8 cellular contexts compared by ENCODE assay signal in the genomic region with DNA sequence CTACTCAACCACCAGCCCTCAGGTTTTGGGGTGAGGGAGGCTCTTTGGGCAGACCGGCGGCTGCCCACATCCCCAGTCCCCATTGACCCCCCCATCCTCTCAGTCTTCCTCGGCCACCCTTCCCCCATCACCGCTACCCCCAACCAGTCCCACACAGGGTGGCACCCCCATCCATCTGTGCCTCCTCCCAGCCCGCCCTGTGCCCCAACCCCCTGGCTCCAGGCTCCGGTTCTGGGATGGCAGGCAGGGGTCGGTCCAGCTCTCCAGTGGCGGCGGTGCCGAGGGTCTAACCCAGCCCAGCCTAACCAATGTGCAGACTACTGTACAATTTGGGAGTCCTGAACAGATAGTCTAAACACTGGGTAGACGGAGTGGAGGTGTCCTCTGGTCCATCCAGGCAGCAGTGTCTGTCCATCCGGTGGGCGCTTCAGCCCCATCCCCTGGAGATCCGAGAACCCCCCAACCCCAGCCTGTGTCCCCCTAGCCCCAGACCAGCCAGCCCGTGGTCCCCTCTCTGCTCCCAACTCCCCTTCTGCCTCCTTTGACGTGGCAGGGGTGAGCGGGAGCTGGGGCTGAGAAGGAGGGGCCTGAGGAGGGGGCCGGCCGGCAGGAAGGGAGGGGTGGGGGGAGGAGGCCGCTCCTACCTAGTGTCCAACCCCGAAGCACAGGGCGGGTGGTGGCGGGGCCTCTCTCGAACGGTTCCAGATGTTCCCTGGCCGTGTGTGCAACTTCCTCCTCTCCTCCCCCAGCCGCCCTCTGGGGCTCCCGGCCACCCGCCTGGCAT. TPM values are rescaled to one million over a fixed set of nuclear protein-coding genes. Genes with fewer than 3 reads are reported as not detected.
A peak's percentile ranks its signal among the peaks of the same experiment; 100 is the strongest.
DNase-seq lines count a peak whose midpoint lies in the region; ATAC-seq, FAIRE-seq and TF ChIP-seq lines count a peak whose summit lies in the region.
"Had no signal": no experiment of that assay in that cellular context is flagged by ENCODE, and none has a peak within 500 bp of the region (broad histone marks: within the 10 kb centered on the region; RNA-seq: fewer than 3 reads in every experiment).

No MANE protein-coding gene starts in this region.

- no peak for TF ChIP-seq EP300 in K562 (IDR thresholded peaks at IDR 0.05; ENCODE audit: low read length)
- TF ChIP-seq EP300 in upper lobe of left lung (IDR thresholded peaks at IDR 0.05): no peak

- H3K4me2 ChIP-seq in Loucy (ENCODE audit: low read depth, low read length, poor library complexity, severe bottlenecking): peak overlapping the region; percentile 55
- no peak overlapping the region for H3K4me2 ChIP-seq in K562 (ENCODE audit: insufficient read depth, low read length)

- ATAC-seq in K562 (peak; percentile 64), upper lobe of left lung (ENCODE audit: low FRiP score in 2 of 2) (peak; percentile 68 to 87), GM18870 (IDR thresholded peaks at IDR 0.05; ENCODE audit: unreplicated experiment) (no peak)

- no peaks in the 10 kb centered on the region for H3K79me2 ChIP-seq in Loucy (ENCODE audit: insufficient read depth, low read length)
- no peaks in the 10 kb centered on the region for H3K79me2 ChIP-seq in K562 (ENCODE audit: control insufficient read depth, insufficient read depth, low read length)

- H3K36me3 ChIP-seq in Loucy (ENCODE audit: insufficient read depth, low read length) (no peaks in the 10 kb centered on the region), K562 (ENCODE audit: control insufficient read depth, insufficient read depth, low read length) (no peaks in the 10 kb centered on the region), upper lobe of left lung (no peaks in the 10 kb centered on the region)

- no peaks in the 10 kb centered on the region for H3K27me3 ChIP-seq in Loucy (ENCODE audit: insufficient read depth, low read length, poor library complexity, severe bottlenecking)
- no peaks in the 10 kb centered on the region for H3K27me3 ChIP-seq in K562 (ENCODE audit: control insufficient read depth in 2 of 2, insufficient read depth in 2 of 2, low read length in 2 of 2)
- no peaks in the 10 kb centered on the region for H3K27me3 ChIP-seq in upper lobe of left lung

- H3F3A ChIP-seq in Loucy (ENCODE audit: low read depth): no peaks in the 10 kb centered on the region

- no peaks in the 10 kb centered on the region for H3K9me1 ChIP-seq in K562 (ENCODE audit: control insufficient read depth, insufficient read depth, low read length)

- BruUV-seq in K562 (replicated peaks; lab: Mats Ljungman, UMichigan): no TSS peak

- no peak for TF ChIP-seq CTCF in Loucy (conservative IDR thresholded peaks at IDR 0.05; ENCODE audit: low read length)
- no peak for TF ChIP-seq CTCF in K562 (IDR thresholded peaks at IDR 0.05 in 2 of 3, conservative IDR thresholded peaks at IDR 0.05 in 1 of 3; ENCODE audit: insufficient read depth in 2 of 3, low read depth in 1 of 3, low read length in 3 of 3)
- no peak for TF ChIP-seq CTCF in lower leg skin (IDR thresholded peaks at IDR 0.05)
- TF ChIP-seq CTCF in upper lobe of left lung (IDR thresholded peaks at IDR 0.05): no peak

- intact Hi-C loops in K562 (cut with micrococcal nuclease) (loop anchor here (1.0 kb wide), 1 partner anchor 52 kb away; no protein-coding TSS in a partner anchor), lower leg skin (cut with DNase I; ENCODE audit: low total_unique reads) (no loop called here)

- no peaks in the 10 kb centered on the region for H3K9me3 ChIP-seq in Loucy (ENCODE audit: insufficient read depth, low read depth, low read length)
- no peaks in the 10 kb centered on the region for H3K9me3 ChIP-seq in K562 (replicated peaks; ENCODE audit: control insufficient read depth, insufficient read depth, low read depth, low read length)
- no peaks in the 10 kb centered on the region for H3K9me3 ChIP-seq in upper lobe of left lung

- no peak for TF ChIP-seq RAD21 in K562 (CRISPR knock-in tag; conservative IDR thresholded peaks at IDR 0.05 in 1 of 2, IDR thresholded peaks at IDR 0.05 in 1 of 2)

- H3K4me1 ChIP-seq in Loucy (ENCODE audit: insufficient read depth, low read length, poor library complexity, severe bottlenecking) (peaks cover 46% of the 10 kb centered on the region), K562 (replicated peaks in 1 of 2; ENCODE audit: control insufficient read depth in 2 of 2, insufficient read depth in 2 of 2, low read length in 2 of 2) (peaks cover 26 to 52% of the 10 kb centered on the region in 2 experiments), upper lobe of left lung (peaks cover 15 to 31% (median 20%) of the 10 kb centered on the region in 4 donors)

- no peaks in the 10 kb centered on the region for H3K9me2 ChIP-seq in Loucy (replicated peaks; ENCODE audit: low read depth, low read length)

- in situ Hi-C loops in K562 (cut with MboI): loop anchor here (10.0 kb wide), 1 partner anchor 450 kb away; no protein-coding TSS in a partner anchor

- H3K4me3 ChIP-seq in Loucy (ENCODE audit: low read length, poor library complexity, severe bottlenecking) (peak overlapping the region; percentile 42), K562 (no peak overlapping the region), lower leg skin (ENCODE audit: low read depth, poor library complexity, severe bottlenecking) (peak overlapping the region; percentile 7), upper lobe of left lung (peak overlapping the region in 3 of 4 donors; percentile 25 to 40 (median 36))

- peak overlapping the region; percentile 65 for H3K9ac ChIP-seq in Loucy (ENCODE audit: low read depth, low read length, poor library complexity, severe bottlenecking)
- H3K9ac ChIP-seq in K562 (ENCODE audit: insufficient read depth in 1 of 2, low read depth in 2 of 2, low read length in 2 of 2): peak overlapping the region in 1 of 2 experiments; percentile 73; a peak in 2 of 4 replicates

- H3K27ac ChIP-seq in K562 (ENCODE audit: extremely low read depth, low read depth, low read length): peak overlapping the region; percentile 43; the same call in 1 of the 3 replicates
- H3K27ac ChIP-seq in upper lobe of left lung: peak overlapping the region in 3 of 4 donors; percentile 12 to 82 (median 70)

- 42% methylated on average over 26 of the region's 29 CpGs for WGBS in K562 (ENCODE audit: insufficient coverage, low coverage, missing lambda C conversion rate)
- WGBS in lower leg skin, 2 donors: 32% methylated on average over 26 to 27 of the region's 29 CpGs
- 25 to 33% methylated on average over 3 to 28 of the region's 29 CpGs for WGBS in upper lobe of left lung, 2 donors

- peak; percentile 76 to 96 (median 88) for DNase-seq in K562 (ENCODE audit: extremely low read depth in 1 of 4, low spot score in 3 of 4)
- peak; percentile 86 to 98 for DNase-seq in lower leg skin (ENCODE audit: low spot score in 2 of 2)
- DNase-seq in upper lobe of left lung: peak; percentile 65 to 86
- DNase-seq in central memory CD4-positive, alpha-beta T cell: no peak
- DNase-seq in stimulated activated naive CD4-positive, alpha-beta T cell (lab: John Stamatoyannopoulos, UW): no peak
- DNase-seq: stimulated activated naive CD4-positive, alpha-beta T cell treated with Interleukin-2 at 50 U/mL for 16 hours had no signal

- POLR2A ChIA-PET in K562 (lab: Yijun Ruan, JAX): interaction anchor here (1.5 kb wide), 1 partner anchor 10 kb away, joined by 3 read pairs; no protein-coding TSS in a partner anchor

- CTCF ChIA-PET in K562 (lab: Yijun Ruan, JAX; ENCODE audit: low intra/inter-chr PET ratio): no interaction called here

- H2AFZ ChIP-seq in Loucy (ENCODE audit: low read length): no peak overlapping the region
- peak overlapping the region; percentile 32; the same call in 1 of the 2 replicates for H2AFZ ChIP-seq in K562 (ENCODE audit: low read depth, low read length)

- no peak for TF ChIP-seq POLR2A in K562 (conservative IDR thresholded peaks at IDR 0.05)
- TF ChIP-seq POLR2A in lower leg skin (IDR thresholded peaks at IDR 0.05): no peak
- no peak for TF ChIP-seq POLR2A in upper lobe of left lung (IDR thresholded peaks at IDR 0.05)

- FAIRE-seq in K562 (lab: Jason Lieb, UNC): no peak

- no peaks in the 10 kb centered on the region for H4K20me1 ChIP-seq in Loucy (ENCODE audit: insufficient read depth, low read length, poor library complexity, severe bottlenecking)
- H4K20me1 ChIP-seq in K562 (replicated peaks; ENCODE audit: control insufficient read depth, insufficient read depth, low read length): no peaks in the 10 kb centered on the region

RNA-seq across cellular contexts. Expression of a gene that starts 31.2 kb away (rescaled TPM):
- total RNA-seq in K562 (2011; cell fraction: chromatin; rRNA removed; ENCODE audit: low replicate concordance): 623 and 716 TPM in 2 replicates
- total RNA-seq in K562 (2011; cell fraction: nucleolus; rRNA removed): 264 and 268 TPM in 2 replicates
- total RNA-seq in K562 (2011; cell fraction: nucleoplasm; rRNA removed): 448 and 517 TPM in 2 replicates
- total RNA-seq in K562 (2014; rRNA removed) (101 and 116 TPM in 2 replicates), K562 (2014; rRNA removed; fragmentation: Illumina TruSeq; extraction: Trizol) (70.7 and 80.5 TPM in 2 replicates), K562 (2015; rRNA removed; fragmentation: Illumina TruSeq; extraction: Trizol) (69.2 and 75.1 TPM in 2 replicates), K562 (2021) (91.3 and 109 TPM in 2 replicates), lower leg skin (100 to 1,000 TPM in 3 of 4 donors, 10 to 100 TPM in 1; 81.8 to 123 (median 116) TPM), upper lobe of left lung (100 to 1,000 TPM in 2 of 6 donors, 10 to 100 TPM in 4; 78.4 to 138 (median 93.8) TPM)
- polyA plus RNA-seq in K562 (2011; rRNA removed) (76.0 and 137 TPM in 2 replicates), K562 (2014; fragmentation: Illumina TruSeq; extraction: Trizol) (117 and 122 TPM in 2 replicates), K562 (2014; fragmentation: Nextera tagmentation; extraction: Ambion mirVana) (10 to 100 TPM; 15.7 to 21.9 TPM), K562 (2014; rRNA removed) (98.1 and 138 TPM in 2 replicates)
- 48.9 and 79.1 TPM in 2 replicates for polyA plus RNA-seq in K562 (2011; cell fraction: cytosol; rRNA removed)
- 143 and 177 TPM in 2 replicates for polyA plus RNA-seq in K562 (2011; cell fraction: nucleus; rRNA removed)
- polyA plus RNA-seq in K562 (2012): 75.8 and 115 TPM in 2 replicates
- 69.9 and 111 TPM in 2 replicates for polyA minus RNA-seq in K562 (2011; rRNA and poly(A)+ RNA removed)
- polyA minus RNA-seq in K562 (2011; cell fraction: cytosol; rRNA and poly(A)+ RNA removed): 40.1 and 56.7 TPM in 2 replicates
- polyA minus RNA-seq in K562 (2011; cell fraction: nucleus; rRNA and poly(A)+ RNA removed): 86.6 and 165 TPM in 2 replicates

RNA-seq across cellular contexts. Expression of a gene that starts 31.4 kb away (rescaled TPM):
- 31.0 and 60.5 TPM in 2 replicates for total RNA-seq in K562 (2011; cell fraction: chromatin; rRNA removed; ENCODE audit: low replicate concordance)
- 37.1 and 42.7 TPM in 2 replicates for total RNA-seq in K562 (2011; cell fraction: nucleolus; rRNA removed)
- total RNA-seq in K562 (2011; cell fraction: nucleoplasm; rRNA removed): 33.4 and 47.4 TPM in 2 replicates
- 105 and 106 TPM in 2 replicates for total RNA-seq in K562 (2014; rRNA removed)
- 82.6 and 86.7 TPM in 2 replicates for total RNA-seq in K562 (2014; rRNA removed; fragmentation: Illumina TruSeq; extraction: Trizol)
- total RNA-seq in K562 (2015; rRNA removed; fragmentation: Illumina TruSeq; extraction: Trizol): 93.9 and 94.3 TPM in 2 replicates
- 72.3 and 77.3 TPM in 2 replicates for total RNA-seq in K562 (2021)
- 121 and 145 TPM in 2 replicates for polyA plus RNA-seq in K562 (2011; rRNA removed)
- 151 and 164 TPM in 2 replicates for polyA plus RNA-seq in K562 (2011; cell fraction: cytosol; rRNA removed)
- 39.9 and 61.7 TPM in 2 replicates for polyA plus RNA-seq in K562 (2011; cell fraction: nucleus; rRNA removed)
- polyA plus RNA-seq in K562 (2012): 91.8 and 104 TPM in 2 replicates
- polyA plus RNA-seq in K562 (2014; fragmentation: Illumina TruSeq; extraction: Trizol): 95.9 and 104 TPM in 2 replicates
- polyA plus RNA-seq in K562 (2014; fragmentation: Nextera tagmentation; extraction: Ambion mirVana): 100 to 1,000 TPM in 1 of 2 experiments, 10 to 100 TPM in 1; 62.8 to 133 TPM
- polyA plus RNA-seq in K562 (2014; rRNA removed): 121 and 141 TPM in 2 replicates
- polyA minus RNA-seq in K562 (2011; rRNA and poly(A)+ RNA removed): 51.5 and 51.7 TPM in 2 replicates
- polyA minus RNA-seq in K562 (2011; cell fraction: cytosol; rRNA and poly(A)+ RNA removed): 22.0 and 22.2 TPM in 2 replicates
- polyA minus RNA-seq in K562 (2011; cell fraction: nucleus; rRNA and poly(A)+ RNA removed): 11.6 and 14.9 TPM in 2 replicates
- 10 to 100 TPM; 12.3 to 31.1 (median 24.8) TPM for total RNA-seq in lower leg skin
- 10 to 100 TPM; 13.7 to 28.3 (median 22.8) TPM for total RNA-seq in upper lobe of left lung

RNA-seq across cellular contexts. Expression of a gene that starts 41.5 kb away (rescaled TPM):
- total RNA-seq in K562 (2011; cell fraction: chromatin; rRNA removed; ENCODE audit: low replicate concordance): 88.0 and 181 TPM in 2 replicates
- total RNA-seq in K562 (2011; cell fraction: nucleolus; rRNA removed): 88.4 and 99.1 TPM in 2 replicates
- 92.3 and 124 TPM in 2 replicates for total RNA-seq in K562 (2011; cell fraction: nucleoplasm; rRNA removed)
- total RNA-seq in K562 (2014; rRNA removed) (6.6 and 7.9 TPM in 2 replicates), K562 (2014; rRNA removed; fragmentation: Illumina TruSeq; extraction: Trizol) (4.5 and 5.2 TPM in 2 replicates), K562 (2015; rRNA removed; fragmentation: Illumina TruSeq; extraction: Trizol) (8.4 and 9.1 TPM in 2 replicates), K562 (2021) (20.7 and 23.1 TPM in 2 replicates), lower leg skin (10 to 100 TPM in 1 of 4 donors, 1 to 10 TPM in 3; 6.9 to 11.4 (median 9.0) TPM), upper lobe of left lung (10 to 100 TPM in 2 of 6 donors, 1 to 10 TPM in 4; 1.4 to 17.8 (median 7.9) TPM)
- polyA plus RNA-seq in K562 (2011; rRNA removed) (9.5 and 33.1 TPM in 2 replicates), K562 (2014; fragmentation: Illumina TruSeq; extraction: Trizol) (10.0 and 15.5 TPM in 2 replicates), K562 (2014; fragmentation: Nextera tagmentation; extraction: Ambion mirVana) (under 1 TPM; 0.39 to 0.58 TPM), K562 (2014; rRNA removed) (17.6 TPM in 2 replicates)
- polyA plus RNA-seq in K562 (2011; cell fraction: cytosol; rRNA removed): 7.7 and 11.1 TPM in 2 replicates
- polyA plus RNA-seq in K562 (2011; cell fraction: nucleus; rRNA removed): 108 and 126 TPM in 2 replicates
- 15.9 and 25.7 TPM in 2 replicates for polyA plus RNA-seq in K562 (2012)
- polyA minus RNA-seq in K562 (2011; rRNA and poly(A)+ RNA removed): 19.1 and 29.6 TPM in 2 replicates
- polyA minus RNA-seq in K562 (2011; cell fraction: cytosol; rRNA and poly(A)+ RNA removed): 6.7 and 22.4 TPM in 2 replicates
- 55.2 and 137 TPM in 2 replicates for polyA minus RNA-seq in K562 (2011; cell fraction: nucleus; rRNA and poly(A)+ RNA removed)

RNA-seq across cellular contexts. Expression of a gene that starts 53.3 kb away (rescaled TPM):
- 263 and 434 TPM in 2 replicates for total RNA-seq in K562 (2011; cell fraction: chromatin; rRNA removed; ENCODE audit: low replicate concordance)
- 204 and 208 TPM in 2 replicates for total RNA-seq in K562 (2011; cell fraction: nucleolus; rRNA removed)
- 222 and 230 TPM in 2 replicates for total RNA-seq in K562 (2011; cell fraction: nucleoplasm; rRNA removed)
- 127 and 164 TPM in 2 replicates for total RNA-seq in K562 (2014; rRNA removed)
- 55.4 and 57.1 TPM in 2 replicates for total RNA-seq in K562 (2014; rRNA removed; fragmentation: Illumina TruSeq; extraction: Trizol)
- total RNA-seq in K562 (2015; rRNA removed; fragmentation: Illumina TruSeq; extraction: Trizol): 83.7 and 87.8 TPM in 2 replicates
- 329 and 330 TPM in 2 replicates for total RNA-seq in K562 (2021)
- polyA plus RNA-seq in K562 (2011; rRNA removed): 82.1 and 168 TPM in 2 replicates
- polyA plus RNA-seq in K562 (2011; cell fraction: cytosol; rRNA removed): 139 and 188 TPM in 2 replicates
- polyA plus RNA-seq in K562 (2011; cell fraction: nucleus; rRNA removed): 284 and 400 TPM in 2 replicates
- polyA plus RNA-seq in K562 (2012): 220 and 374 TPM in 2 replicates
- polyA plus RNA-seq in K562 (2014; fragmentation: Illumina TruSeq; extraction: Trizol): 244 and 291 TPM in 2 replicates
- polyA plus RNA-seq in K562 (2014; fragmentation: Nextera tagmentation; extraction: Ambion mirVana): 10 to 100 TPM in 1 of 2 experiments, 1 to 10 TPM in 1; 6.6 to 12.6 TPM
- 161 and 175 TPM in 2 replicates for polyA plus RNA-seq in K562 (2014; rRNA removed)
- 76.1 and 76.4 TPM in 2 replicates for polyA minus RNA-seq in K562 (2011; rRNA and poly(A)+ RNA removed)
- 115 and 157 TPM in 2 replicates for polyA minus RNA-seq in K562 (2011; cell fraction: cytosol; rRNA and poly(A)+ RNA removed)
- 42.3 and 58.8 TPM in 2 replicates for polyA minus RNA-seq in K562 (2011; cell fraction: nucleus; rRNA and poly(A)+ RNA removed)
- 100 to 1,000 TPM in 1 of 4 donors, 10 to 100 TPM in 3; 71.6 to 135 (median 83.9) TPM for total RNA-seq in lower leg skin
- 100 to 1,000 TPM in 3 of 6 donors, 10 to 100 TPM in 3; 53.4 to 136 (median 95.5) TPM for total RNA-seq in upper lobe of left lung

Comparison
In these comparisons a context has a peak if more than half of its experiments do, and no peak if none do; other contexts are left out.
1. DNase-seq: peak in K562 (4 of 4), lower leg skin (2 of 2) and upper lobe of left lung (2 of 2); none in central memory CD4-positive, alpha-beta T cell (single experiment) and stimulated activated naive CD4-positive, alpha-beta T cell (0 of 6).